In the genomic region with DNA sequence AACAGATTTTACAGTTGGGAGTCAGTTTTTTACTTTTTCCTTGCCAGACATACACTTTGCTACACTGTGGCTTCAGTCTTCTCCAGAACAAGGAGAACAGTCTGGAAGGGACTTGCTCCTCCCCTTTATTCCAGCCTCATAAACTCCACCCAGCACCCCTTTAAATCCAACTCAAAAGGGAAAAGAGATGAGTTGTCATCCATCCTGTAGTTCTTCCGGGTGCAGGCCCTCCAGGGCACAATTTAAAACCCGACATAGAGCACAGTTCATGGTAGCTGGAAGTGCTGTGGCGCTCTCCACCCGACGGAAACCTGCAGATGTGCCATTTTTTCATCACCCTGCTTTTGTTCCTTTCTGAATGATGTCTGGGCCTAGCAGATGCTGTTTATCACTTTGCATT, we compare ENCODE assay signal across 20 cellular contexts.
DNase-seq lines count a peak whose midpoint lies in the region; ATAC-seq and TF ChIP-seq lines count a peak whose summit lies in the region.
"Had no signal": no experiment of that assay in that cellular context is flagged by ENCODE, and none has a peak within 500 bp of the region (broad histone marks: within the 10 kb centered on the region; RNA-seq: fewer than 3 reads in every experiment).

No MANE protein-coding gene starts in this region.

- H3K9me3 Mint-ChIP-seq in WTC11: no peaks in the 10 kb centered on the region
- H3K9me3 Mint-ChIP-seq in mesothelial cell of epicardium: no peaks in the 10 kb centered on the region
- H3K9me3 Mint-ChIP-seq: CD14-positive monocyte; CD4-positive, alpha-beta memory T cell; CD8-positive, alpha-beta memory T cell had no signal

- 96% methylated on average over 5 of the region's 5 CpGs for WGBS in esophagus muscularis mucosa

- TF ChIP-seq POLR2A in esophagus muscularis mucosa (IDR thresholded peaks at IDR 0.05; ENCODE audit: low read depth): no peak

- CTCF ChIA-PET in WTC11 (lab: Charles Lee): no interaction called here

- H3K27me3 ChIP-seq in H7 (ENCODE audit: control insufficient read depth, insufficient read depth, low read length) (no peaks in the 10 kb centered on the region), esophagus muscularis mucosa (no peaks in the 10 kb centered on the region)
- H3K27me3 ChIP-seq: BE2C, BLaER1 had no signal

- no peaks in the 10 kb centered on the region for H3K4me1 Mint-ChIP-seq in WTC11
- H3K4me1 Mint-ChIP-seq in mesothelial cell of epicardium: peaks cover 45% of the 10 kb centered on the region
- H3K4me1 Mint-ChIP-seq: CD14-positive monocyte; CD4-positive, alpha-beta memory T cell; CD4-positive, CD25-positive, alpha-beta regulatory T cell; CD8-positive, alpha-beta memory T cell had no signal

- POLR2A ChIA-PET in WTC11 (lab: Charles Lee): no interaction called here

- H3K27ac Mint-ChIP-seq in WTC11: no peak overlapping the region
- H3K27ac Mint-ChIP-seq in mesothelial cell of epicardium: peak overlapping the region; percentile 79
- H3K27ac Mint-ChIP-seq: CD4-positive, alpha-beta memory T cell; CD4-positive, CD25-positive, alpha-beta regulatory T cell had no signal

- TF ChIP-seq EP300 in esophagus muscularis mucosa (IDR thresholded peaks at IDR 0.05): no peak

- H3K27me3 Mint-ChIP-seq in WTC11 (ENCODE audit: low read depth) (no peaks in the 10 kb centered on the region), mesothelial cell of epicardium (ENCODE audit: low read depth) (no peaks in the 10 kb centered on the region)

- no peaks in the 10 kb centered on the region for H3K9me3 ChIP-seq in esophagus muscularis mucosa
- H3K9me3 ChIP-seq: BE2C had no signal

- peak; percentile 24 for DNase-seq in H7
- no peak for DNase-seq in WTC11 (ENCODE audit: low spot score)
- peak; percentile 72 for DNase-seq in esophagus muscularis mucosa (ENCODE audit: extremely low spot score)
- no peak for DNase-seq in mesothelial cell of epicardium (ENCODE audit: low spot score in 2 of 2, unreplicated experiment in 2 of 2)
- DNase-seq in cortex of kidney (lab: John Stamatoyannopoulos, UW): no peak
- no peak for DNase-seq in GF-D8 (lab: John Stamatoyannopoulos, UW)
- no peak for DNase-seq in NCI-H345 (lab: John Stamatoyannopoulos, UW)
- no peak for DNase-seq in NCI-H774 (lab: John Stamatoyannopoulos, UW)
- DNase-seq: 8988T; ACHN; BE2C; C1 segment of cervical spinal cord; Calu3; CD4-positive, alpha-beta memory T cell; CD4-positive, CD25-positive, alpha-beta regulatory T cell; CD8-positive, alpha-beta memory T cell; DMS79 treated with DMSO at 0.1 percent for 48 hours had no signal

- H3K27ac ChIP-seq in esophagus muscularis mucosa (replicated peaks in 1 of 4): no peak overlapping the region
- H3K27ac ChIP-seq: BLaER1 had no signal

- H3K36me3 ChIP-seq in H7 (replicated peaks; ENCODE audit: control insufficient read depth, insufficient read depth, low read length) (no peaks in the 10 kb centered on the region), esophagus muscularis mucosa (peaks cover 0 to 77% (median 18%) of the 10 kb centered on the region in 4 donors)
- H3K36me3 ChIP-seq: BLaER1 had no signal

- H3K4me3 ChIP-seq in H7 (ENCODE audit: insufficient read depth, low read depth, low read length) (no peak overlapping the region), esophagus muscularis mucosa (no peak overlapping the region)
- H3K4me3 ChIP-seq: BLaER1, GM12878 had no signal

- TF ChIP-seq CTCF in WTC11 (IDR thresholded peaks at IDR 0.05) (no peak), esophagus muscularis mucosa (IDR thresholded peaks at IDR 0.05) (no peak), mesothelial cell of epicardium (IDR thresholded peaks at IDR 0.05; ENCODE audit: unreplicated experiment) (no peak)

- H3K4me3 Mint-ChIP-seq in WTC11: no peak overlapping the region
- H3K4me3 Mint-ChIP-seq in mesothelial cell of epicardium: no peak overlapping the region
- H3K4me3 Mint-ChIP-seq: CD14-positive monocyte; CD4-positive, alpha-beta memory T cell; CD4-positive, CD25-positive, alpha-beta regulatory T cell; CD8-positive, alpha-beta memory T cell had no signal

- peaks cover 0 to 7% (median 3%) of the 10 kb centered on the region in 4 donors for H3K4me1 ChIP-seq in esophagus muscularis mucosa
- H3K4me1 ChIP-seq: BE2C had no signal

- ATAC-seq in WTC11: peak; percentile 47; the same call in 1 of the 2 replicates
- ATAC-seq: GM12878 had no signal

- intact Hi-C loops in esophagus muscularis mucosa (cut with DNase I): no loop called here

- no peaks in the 10 kb centered on the region for H3K36me3 Mint-ChIP-seq in WTC11
- H3K36me3 Mint-ChIP-seq in mesothelial cell of epicardium: peaks cover 13% of the 10 kb centered on the region
- H3K36me3 Mint-ChIP-seq: CD4-positive, CD25-positive, alpha-beta regulatory T cell had no signal

TF ChIP-seq in WTC11, 78 proteins besides CTCF, POLR2A, EP300 and RAD21:
- TF ChIP-seq PRDM15 (CRISPR knock-in tag; IDR thresholded peaks at IDR 0.05) (peak; percentile 59; the same call in 1 of the 2 replicates), NR3C1 (CRISPR knock-in tag; conservative IDR thresholded peaks at IDR 0.05; ENCODE audit: low read depth) (no peak), CDX4 (CRISPR knock-in tag; IDR thresholded peaks at IDR 0.05; ENCODE audit: borderline replicate concordance) (no peak), CREB1 (CRISPR knock-in tag; IDR thresholded peaks at IDR 0.05) (no peak), NR2C2 (CRISPR knock-in tag; IDR thresholded peaks at IDR 0.05) (no peak), RELA (CRISPR knock-in tag; IDR thresholded peaks at IDR 0.05; ENCODE audit: borderline replicate concordance) (no peak)
- TF ChIP-seq, protein P1, sequence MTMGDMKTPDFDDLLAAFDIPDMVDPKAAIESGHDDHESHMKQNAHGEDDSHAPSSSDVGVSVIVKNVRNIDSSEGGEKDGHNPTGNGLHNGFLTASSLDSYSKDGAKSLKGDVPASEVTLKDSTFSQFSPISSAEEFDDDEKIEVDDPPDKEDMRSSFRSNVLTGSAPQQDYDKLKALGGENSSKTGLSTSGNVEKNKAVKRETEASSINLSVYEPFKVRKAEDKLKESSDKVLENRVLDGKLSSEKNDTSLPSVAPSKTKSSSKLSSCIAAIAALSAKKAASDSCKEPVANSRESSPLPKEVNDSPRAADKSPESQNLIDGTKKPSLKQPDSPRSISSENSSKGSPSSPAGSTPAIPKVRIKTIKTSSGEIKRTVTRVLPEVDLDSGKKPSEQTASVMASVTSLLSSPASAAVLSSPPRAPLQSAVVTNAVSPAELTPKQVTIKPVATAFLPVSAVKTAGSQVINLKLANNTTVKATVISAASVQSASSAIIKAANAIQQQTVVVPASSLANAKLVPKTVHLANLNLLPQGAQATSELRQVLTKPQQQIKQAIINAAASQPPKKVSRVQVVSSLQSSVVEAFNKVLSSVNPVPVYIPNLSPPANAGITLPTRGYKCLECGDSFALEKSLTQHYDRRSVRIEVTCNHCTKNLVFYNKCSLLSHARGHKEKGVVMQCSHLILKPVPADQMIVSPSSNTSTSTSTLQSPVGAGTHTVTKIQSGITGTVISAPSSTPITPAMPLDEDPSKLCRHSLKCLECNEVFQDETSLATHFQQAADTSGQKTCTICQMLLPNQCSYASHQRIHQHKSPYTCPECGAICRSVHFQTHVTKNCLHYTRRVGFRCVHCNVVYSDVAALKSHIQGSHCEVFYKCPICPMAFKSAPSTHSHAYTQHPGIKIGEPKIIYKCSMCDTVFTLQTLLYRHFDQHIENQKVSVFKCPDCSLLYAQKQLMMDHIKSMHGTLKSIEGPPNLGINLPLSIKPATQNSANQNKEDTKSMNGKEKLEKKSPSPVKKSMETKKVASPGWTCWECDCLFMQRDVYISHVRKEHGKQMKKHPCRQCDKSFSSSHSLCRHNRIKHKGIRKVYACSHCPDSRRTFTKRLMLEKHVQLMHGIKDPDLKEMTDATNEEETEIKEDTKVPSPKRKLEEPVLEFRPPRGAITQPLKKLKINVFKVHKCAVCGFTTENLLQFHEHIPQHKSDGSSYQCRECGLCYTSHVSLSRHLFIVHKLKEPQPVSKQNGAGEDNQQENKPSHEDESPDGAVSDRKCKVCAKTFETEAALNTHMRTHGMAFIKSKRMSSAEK (CRISPR knock-in tag; IDR thresholded peaks at IDR 0.05; ENCODE audit: borderline replicate concordance): no peak

Comparison
In these comparisons a context has a peak if more than half of its experiments do, and no peak if none do; other contexts are left out.
1. DNase-seq: peak in H7 (single experiment) and esophagus muscularis mucosa (single experiment); none in WTC11 (single experiment), mesothelial cell of epicardium (0 of 2), cortex of kidney (single experiment), GF-D8 (single experiment), NCI-H345 (single experiment) and NCI-H774 (single experiment).